In genomic region chr4:139950568-139950967, GRCh38 we compare ENCODE assay signal across 8 cellular contexts.
DNase-seq lines count a peak whose midpoint lies in the region; ATAC-seq, FAIRE-seq and TF ChIP-seq lines count a peak whose summit lies in the region.

No MANE protein-coding gene starts in this region.

- H3K9me3 ChIP-seq in upper lobe of right lung (no peaks in the 10 kb centered on the region), kidney (ENCODE audit: control insufficient read depth in 1 of 2, low read length in 2 of 2) (no peaks in the 10 kb centered on the region)

- H3K27ac Mint-ChIP-seq in activated naive CD8-positive, alpha-beta T cell treated with anti-CD3 and anti-CD28 coated beads, Interleukin-2, amount 50 U/mL, for 24 hours: peak overlapping the region; percentile 53

- H3K4me1 Mint-ChIP-seq in activated naive CD8-positive, alpha-beta T cell treated with anti-CD3 and anti-CD28 coated beads, Interleukin-2, amount 50 U/mL, for 24 hours: peaks cover 50% of the 10 kb centered on the region

- peaks cover 12% of the 10 kb centered on the region for H3K27me3 Mint-ChIP-seq in activated naive CD8-positive, alpha-beta T cell treated with anti-CD3 and anti-CD28 coated beads, Interleukin-2, amount 50 U/mL, for 24 hours

- H3K36me3 ChIP-seq in GM06990 (ENCODE audit: control insufficient read depth, insufficient read depth, low read length): no peaks in the 10 kb centered on the region
- no peaks in the 10 kb centered on the region for H3K36me3 ChIP-seq in upper lobe of right lung
- no peaks in the 10 kb centered on the region for H3K36me3 ChIP-seq in kidney (ENCODE audit: control insufficient read depth in 1 of 2, insufficient read depth in 2 of 2, low read length in 2 of 2)

- peak; percentile 72 for DNase-seq in GM06990 (ENCODE audit: extremely low read depth, insufficient read length)
- peak; percentile 62 for DNase-seq in activated naive CD8-positive, alpha-beta T cell treated with anti-CD3 and anti-CD28 coated beads, Interleukin-2, amount 50 U/mL, for 24 hours
- DNase-seq in upper lobe of right lung: no peak
- DNase-seq in caudate nucleus (lab: John Stamatoyannopoulos, UW): no peak
- DNase-seq in kidney: no peak
- DNase-seq in NCI-H2227 (lab: John Stamatoyannopoulos, UW; ENCODE audit: unreplicated experiment): no peak

- intact Hi-C loops in upper lobe of right lung (cut with DNase I): no loop called here
- intact Hi-C loops in kidney (cut with DNase I): no loop called here

- H3K9me3 Mint-ChIP-seq in activated naive CD8-positive, alpha-beta T cell treated with anti-CD3 and anti-CD28 coated beads, Interleukin-2, amount 50 U/mL, for 24 hours: no peaks in the 10 kb centered on the region

- no peak for FAIRE-seq in kidney (lab: Jason Lieb, UNC)

- H3K27ac ChIP-seq in upper lobe of right lung (no peak overlapping the region), caudate nucleus (ENCODE audit: low read depth, low read length) (no peak overlapping the region), kidney (ENCODE audit: low read depth in 2 of 2, low read length in 2 of 2) (no peak overlapping the region)

- H3K4me1 ChIP-seq in upper lobe of right lung: peaks cover 32% of the 10 kb centered on the region
- H3K4me1 ChIP-seq in kidney (ENCODE audit: control insufficient read depth in 1 of 2, insufficient read depth in 1 of 2, low read depth in 1 of 2, low read length in 2 of 2): no peaks in the 10 kb centered on the region

- H3K4me3 ChIP-seq in GM06990 (replicated peaks; ENCODE audit: low read depth, low read length) (no peak overlapping the region), upper lobe of right lung (no peak overlapping the region), kidney (ENCODE audit: low read length in 2 of 2) (no peak overlapping the region)

- no peak for TF ChIP-seq CTCF in GM06990 (IDR thresholded peaks at IDR 0.05; ENCODE audit: insufficient read depth, low read length, poor library complexity, severe bottlenecking)
- no peak for TF ChIP-seq CTCF in upper lobe of right lung (IDR thresholded peaks at IDR 0.05)
- no peak for TF ChIP-seq CTCF in kidney (IDR thresholded peaks at IDR 0.05; ENCODE audit: borderline replicate concordance, extremely low read depth, insufficient read depth)

- ATAC-seq in GM21360 (IDR thresholded peaks at IDR 0.05; ENCODE audit: unreplicated experiment) (peak; percentile 85), HG03558 (IDR thresholded peaks at IDR 0.05; ENCODE audit: extremely low read depth, unreplicated experiment) (peak; percentile 91), upper lobe of right lung (peak; percentile 59)
- peak; percentile 94 for ATAC-seq in activated naive CD8-positive, alpha-beta T cell treated with anti-CD3 and anti-CD28 coated beads, Interleukin-2, amount 50 U/mL, for 24 hours

- H3K36me3 Mint-ChIP-seq in activated naive CD8-positive, alpha-beta T cell treated with anti-CD3 and anti-CD28 coated beads, Interleukin-2, amount 50 U/mL, for 24 hours (ENCODE audit: low read depth): peaks cover 2% of the 10 kb centered on the region

- H3K4me3 Mint-ChIP-seq in activated naive CD8-positive, alpha-beta T cell treated with anti-CD3 and anti-CD28 coated beads, Interleukin-2, amount 50 U/mL, for 24 hours: peak overlapping the region; percentile 39

- H3K9ac ChIP-seq in kidney (ENCODE audit: low read length in 2 of 2): no peak overlapping the region

- H3K27me3 ChIP-seq in GM06990 (replicated peaks; ENCODE audit: control insufficient read depth, insufficient read depth, low read length): no peaks in the 10 kb centered on the region
- no peaks in the 10 kb centered on the region for H3K27me3 ChIP-seq in upper lobe of right lung

Comparison
In these comparisons a context has a peak if more than half of its experiments do, and no peak if none do; other contexts are left out.
1. DNase-seq: peak in GM06990 (single experiment) and activated naive CD8-positive, alpha-beta T cell treated with anti-CD3 and anti-CD28 coated beads, Interleukin-2, amount 50 U/mL, for 24 hours (single experiment); none in upper lobe of right lung (single experiment), caudate nucleus (0 of 61), kidney (single experiment) and NCI-H2227 (single experiment).
2. Peak in every context shown above with its lines, with median percentiles within 50 percentile points of each other: ATAC-seq.